In the genomic region with DNA sequence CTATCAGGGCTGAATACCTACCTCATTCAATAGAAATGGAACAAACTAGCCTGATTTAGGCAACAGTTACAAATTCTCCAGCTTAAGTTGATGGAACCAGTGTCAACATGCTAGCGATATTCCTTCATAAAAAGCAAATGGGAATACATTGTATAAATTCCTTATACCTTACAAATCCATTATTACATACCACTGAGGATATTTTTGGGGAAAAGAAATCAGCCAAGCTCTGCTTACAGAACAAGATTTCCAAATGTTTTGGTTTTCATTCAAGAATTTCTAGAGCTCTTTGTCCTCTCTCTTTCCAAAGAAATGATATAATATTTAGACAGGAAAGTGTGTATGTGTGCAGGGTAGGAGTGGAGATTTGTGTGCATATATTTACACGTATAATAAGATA, we compare ENCODE assay signal across 2 cellular contexts.
TF ChIP-seq lines count a peak whose summit lies in the region.

No MANE protein-coding gene starts in this region.

TF ChIP-seq in SK-N-SH treated with all-trans-retinoic acid at 6 μM for 48 hours, 23 proteins besides CTCF, POLR2A, EP300 and RAD21 (continued from another document):
- TF ChIP-seq, protein P1, sequence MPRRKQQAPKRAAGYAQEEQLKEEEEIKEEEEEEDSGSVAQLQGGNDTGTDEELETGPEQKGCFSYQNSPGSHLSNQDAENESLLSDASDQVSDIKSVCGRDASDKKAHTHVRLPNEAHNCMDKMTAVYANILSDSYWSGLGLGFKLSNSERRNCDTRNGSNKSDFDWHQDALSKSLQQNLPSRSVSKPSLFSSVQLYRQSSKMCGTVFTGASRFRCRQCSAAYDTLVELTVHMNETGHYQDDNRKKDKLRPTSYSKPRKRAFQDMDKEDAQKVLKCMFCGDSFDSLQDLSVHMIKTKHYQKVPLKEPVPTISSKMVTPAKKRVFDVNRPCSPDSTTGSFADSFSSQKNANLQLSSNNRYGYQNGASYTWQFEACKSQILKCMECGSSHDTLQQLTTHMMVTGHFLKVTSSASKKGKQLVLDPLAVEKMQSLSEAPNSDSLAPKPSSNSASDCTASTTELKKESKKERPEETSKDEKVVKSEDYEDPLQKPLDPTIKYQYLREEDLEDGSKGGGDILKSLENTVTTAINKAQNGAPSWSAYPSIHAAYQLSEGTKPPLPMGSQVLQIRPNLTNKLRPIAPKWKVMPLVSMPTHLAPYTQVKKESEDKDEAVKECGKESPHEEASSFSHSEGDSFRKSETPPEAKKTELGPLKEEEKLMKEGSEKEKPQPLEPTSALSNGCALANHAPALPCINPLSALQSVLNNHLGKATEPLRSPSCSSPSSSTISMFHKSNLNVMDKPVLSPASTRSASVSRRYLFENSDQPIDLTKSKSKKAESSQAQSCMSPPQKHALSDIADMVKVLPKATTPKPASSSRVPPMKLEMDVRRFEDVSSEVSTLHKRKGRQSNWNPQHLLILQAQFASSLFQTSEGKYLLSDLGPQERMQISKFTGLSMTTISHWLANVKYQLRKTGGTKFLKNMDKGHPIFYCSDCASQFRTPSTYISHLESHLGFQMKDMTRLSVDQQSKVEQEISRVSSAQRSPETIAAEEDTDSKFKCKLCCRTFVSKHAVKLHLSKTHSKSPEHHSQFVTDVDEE (CRISPR knock-in tag; IDR thresholded peaks at IDR 0.05): no peak

TF ChIP-seq in SK-N-SH, 30 proteins besides CTCF, POLR2A, EP300 and RAD21 (continued from another document):
- TF ChIP-seq, protein P2, sequence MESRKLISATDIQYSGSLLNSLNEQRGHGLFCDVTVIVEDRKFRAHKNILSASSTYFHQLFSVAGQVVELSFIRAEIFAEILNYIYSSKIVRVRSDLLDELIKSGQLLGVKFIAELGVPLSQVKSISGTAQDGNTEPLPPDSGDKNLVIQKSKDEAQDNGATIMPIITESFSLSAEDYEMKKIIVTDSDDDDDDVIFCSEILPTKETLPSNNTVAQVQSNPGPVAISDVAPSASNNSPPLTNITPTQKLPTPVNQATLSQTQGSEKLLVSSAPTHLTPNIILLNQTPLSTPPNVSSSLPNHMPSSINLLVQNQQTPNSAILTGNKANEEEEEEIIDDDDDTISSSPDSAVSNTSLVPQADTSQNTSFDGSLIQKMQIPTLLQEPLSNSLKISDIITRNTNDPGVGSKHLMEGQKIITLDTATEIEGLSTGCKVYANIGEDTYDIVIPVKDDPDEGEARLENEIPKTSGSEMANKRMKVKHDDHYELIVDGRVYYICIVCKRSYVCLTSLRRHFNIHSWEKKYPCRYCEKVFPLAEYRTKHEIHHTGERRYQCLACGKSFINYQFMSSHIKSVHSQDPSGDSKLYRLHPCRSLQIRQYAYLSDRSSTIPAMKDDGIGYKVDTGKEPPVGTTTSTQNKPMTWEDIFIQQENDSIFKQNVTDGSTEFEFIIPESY (IDR thresholded peaks at IDR 0.05; ENCODE audit: borderline replicate concordance, low read depth): no peak
- no peak for TF ChIP-seq SMC3 (IDR thresholded peaks at IDR 0.05; ENCODE audit: low read depth, low read length)
- TF ChIP-seq MEF2A (IDR thresholded peaks at IDR 0.05; ENCODE audit: borderline replicate concordance, low read depth): no peak
- TF ChIP-seq GATA2 (CRISPR knock-in tag; IDR thresholded peaks at IDR 0.05): no peak
- TF ChIP-seq, protein P3, sequence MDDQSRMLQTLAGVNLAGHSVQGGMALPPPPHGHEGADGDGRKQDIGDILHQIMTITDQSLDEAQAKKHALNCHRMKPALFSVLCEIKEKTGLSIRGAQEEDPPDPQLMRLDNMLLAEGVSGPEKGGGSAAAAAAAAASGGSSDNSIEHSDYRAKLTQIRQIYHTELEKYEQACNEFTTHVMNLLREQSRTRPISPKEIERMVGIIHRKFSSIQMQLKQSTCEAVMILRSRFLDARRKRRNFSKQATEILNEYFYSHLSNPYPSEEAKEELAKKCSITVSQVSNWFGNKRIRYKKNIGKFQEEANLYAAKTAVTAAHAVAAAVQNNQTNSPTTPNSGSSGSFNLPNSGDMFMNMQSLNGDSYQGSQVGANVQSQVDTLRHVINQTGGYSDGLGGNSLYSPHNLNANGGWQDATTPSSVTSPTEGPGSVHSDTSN (IDR thresholded peaks at IDR 0.05): no peak
